In genomic region chr2:238187618-238188548, GRCh38 we compare ENCODE assay signal across 2 cellular contexts.
A peak's percentile ranks its signal among the peaks of the same experiment; 100 is the strongest.
TF ChIP-seq lines count a peak whose summit lies in the region.

No MANE protein-coding gene starts in this region.

TF ChIP-seq in HepG2, 621 proteins besides CTCF, POLR2A, EP300 and RAD21:
- TF ChIP-seq MAFF (IDR thresholded peaks at IDR 0.05; ENCODE audit: low read depth, low read length) = peak; percentile 71
- peak; percentile 68 to 88 for TF ChIP-seq MAFK (conservative IDR thresholded peaks at IDR 0.05 in 1 of 2, IDR thresholded peaks at IDR 0.05 in 1 of 2; ENCODE audit: low read length in 2 of 2)
- TF ChIP-seq CENPT (CRISPR knock-in tag; IDR thresholded peaks at IDR 0.05; ENCODE audit: low read depth) = no peak

TF ChIP-seq in WTC11, 78 proteins besides CTCF, POLR2A, EP300 and RAD21:
- TF ChIP-seq STAT6 (CRISPR knock-in tag; conservative IDR thresholded peaks at IDR 0.05; ENCODE audit: low read depth) (no peak), FOXK1 (CRISPR knock-in tag; IDR thresholded peaks at IDR 0.05) (no peak), SMAD4 (CRISPR knock-in tag; IDR thresholded peaks at IDR 0.05) (no peak), ATF2 (CRISPR knock-in tag; IDR thresholded peaks at IDR 0.05; ENCODE audit: borderline replicate concordance, low read depth) (no peak), MYBL2 (CRISPR knock-in tag; IDR thresholded peaks at IDR 0.05) (no peak), ZNF671 (CRISPR knock-in tag; IDR thresholded peaks at IDR 0.05) (no peak), AFF4 (CRISPR knock-in tag; IDR thresholded peaks at IDR 0.05; ENCODE audit: borderline replicate concordance) (no peak), ZNF396 (CRISPR knock-in tag; IDR thresholded peaks at IDR 0.05; ENCODE audit: borderline replicate concordance) (no peak), CREM (CRISPR knock-in tag; IDR thresholded peaks at IDR 0.05) (no peak), MXD4 (CRISPR knock-in tag; IDR thresholded peaks at IDR 0.05; ENCODE audit: borderline replicate concordance) (no peak), RELA (CRISPR knock-in tag; IDR thresholded peaks at IDR 0.05; ENCODE audit: borderline replicate concordance) (no peak), GTF2I (CRISPR knock-in tag; conservative IDR thresholded peaks at IDR 0.05) (no peak), ZNF232 (CRISPR knock-in tag; IDR thresholded peaks at IDR 0.05) (no peak), ZBTB43 (CRISPR knock-in tag; IDR thresholded peaks at IDR 0.05) (no peak), ESRRA (CRISPR knock-in tag; IDR thresholded peaks at IDR 0.05; ENCODE audit: borderline replicate concordance) (no peak)
- TF ChIP-seq, protein P1, sequence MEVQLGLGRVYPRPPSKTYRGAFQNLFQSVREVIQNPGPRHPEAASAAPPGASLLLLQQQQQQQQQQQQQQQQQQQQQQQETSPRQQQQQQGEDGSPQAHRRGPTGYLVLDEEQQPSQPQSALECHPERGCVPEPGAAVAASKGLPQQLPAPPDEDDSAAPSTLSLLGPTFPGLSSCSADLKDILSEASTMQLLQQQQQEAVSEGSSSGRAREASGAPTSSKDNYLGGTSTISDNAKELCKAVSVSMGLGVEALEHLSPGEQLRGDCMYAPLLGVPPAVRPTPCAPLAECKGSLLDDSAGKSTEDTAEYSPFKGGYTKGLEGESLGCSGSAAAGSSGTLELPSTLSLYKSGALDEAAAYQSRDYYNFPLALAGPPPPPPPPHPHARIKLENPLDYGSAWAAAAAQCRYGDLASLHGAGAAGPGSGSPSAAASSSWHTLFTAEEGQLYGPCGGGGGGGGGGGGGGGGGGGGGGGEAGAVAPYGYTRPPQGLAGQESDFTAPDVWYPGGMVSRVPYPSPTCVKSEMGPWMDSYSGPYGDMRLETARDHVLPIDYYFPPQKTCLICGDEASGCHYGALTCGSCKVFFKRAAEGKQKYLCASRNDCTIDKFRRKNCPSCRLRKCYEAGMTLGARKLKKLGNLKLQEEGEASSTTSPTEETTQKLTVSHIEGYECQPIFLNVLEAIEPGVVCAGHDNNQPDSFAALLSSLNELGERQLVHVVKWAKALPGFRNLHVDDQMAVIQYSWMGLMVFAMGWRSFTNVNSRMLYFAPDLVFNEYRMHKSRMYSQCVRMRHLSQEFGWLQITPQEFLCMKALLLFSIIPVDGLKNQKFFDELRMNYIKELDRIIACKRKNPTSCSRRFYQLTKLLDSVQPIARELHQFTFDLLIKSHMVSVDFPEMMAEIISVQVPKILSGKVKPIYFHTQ (CRISPR knock-in tag; IDR thresholded peaks at IDR 0.05) = no peak
- TF ChIP-seq, protein P2, sequence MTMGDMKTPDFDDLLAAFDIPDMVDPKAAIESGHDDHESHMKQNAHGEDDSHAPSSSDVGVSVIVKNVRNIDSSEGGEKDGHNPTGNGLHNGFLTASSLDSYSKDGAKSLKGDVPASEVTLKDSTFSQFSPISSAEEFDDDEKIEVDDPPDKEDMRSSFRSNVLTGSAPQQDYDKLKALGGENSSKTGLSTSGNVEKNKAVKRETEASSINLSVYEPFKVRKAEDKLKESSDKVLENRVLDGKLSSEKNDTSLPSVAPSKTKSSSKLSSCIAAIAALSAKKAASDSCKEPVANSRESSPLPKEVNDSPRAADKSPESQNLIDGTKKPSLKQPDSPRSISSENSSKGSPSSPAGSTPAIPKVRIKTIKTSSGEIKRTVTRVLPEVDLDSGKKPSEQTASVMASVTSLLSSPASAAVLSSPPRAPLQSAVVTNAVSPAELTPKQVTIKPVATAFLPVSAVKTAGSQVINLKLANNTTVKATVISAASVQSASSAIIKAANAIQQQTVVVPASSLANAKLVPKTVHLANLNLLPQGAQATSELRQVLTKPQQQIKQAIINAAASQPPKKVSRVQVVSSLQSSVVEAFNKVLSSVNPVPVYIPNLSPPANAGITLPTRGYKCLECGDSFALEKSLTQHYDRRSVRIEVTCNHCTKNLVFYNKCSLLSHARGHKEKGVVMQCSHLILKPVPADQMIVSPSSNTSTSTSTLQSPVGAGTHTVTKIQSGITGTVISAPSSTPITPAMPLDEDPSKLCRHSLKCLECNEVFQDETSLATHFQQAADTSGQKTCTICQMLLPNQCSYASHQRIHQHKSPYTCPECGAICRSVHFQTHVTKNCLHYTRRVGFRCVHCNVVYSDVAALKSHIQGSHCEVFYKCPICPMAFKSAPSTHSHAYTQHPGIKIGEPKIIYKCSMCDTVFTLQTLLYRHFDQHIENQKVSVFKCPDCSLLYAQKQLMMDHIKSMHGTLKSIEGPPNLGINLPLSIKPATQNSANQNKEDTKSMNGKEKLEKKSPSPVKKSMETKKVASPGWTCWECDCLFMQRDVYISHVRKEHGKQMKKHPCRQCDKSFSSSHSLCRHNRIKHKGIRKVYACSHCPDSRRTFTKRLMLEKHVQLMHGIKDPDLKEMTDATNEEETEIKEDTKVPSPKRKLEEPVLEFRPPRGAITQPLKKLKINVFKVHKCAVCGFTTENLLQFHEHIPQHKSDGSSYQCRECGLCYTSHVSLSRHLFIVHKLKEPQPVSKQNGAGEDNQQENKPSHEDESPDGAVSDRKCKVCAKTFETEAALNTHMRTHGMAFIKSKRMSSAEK (CRISPR knock-in tag; IDR thresholded peaks at IDR 0.05; ENCODE audit: borderline replicate concordance) = no peak
- TF ChIP-seq, protein P3, sequence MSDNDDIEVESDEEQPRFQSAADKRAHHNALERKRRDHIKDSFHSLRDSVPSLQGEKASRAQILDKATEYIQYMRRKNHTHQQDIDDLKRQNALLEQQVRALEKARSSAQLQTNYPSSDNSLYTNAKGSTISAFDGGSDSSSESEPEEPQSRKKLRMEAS (CRISPR knock-in tag; IDR thresholded peaks at IDR 0.05) = no peak
